ENCODE assay signal across 9 cellular contexts in genomic region chr2:44940612-44941464, GRCh38. TPM values are rescaled to one million over a fixed set of nuclear protein-coding genes. Genes with fewer than 3 reads are reported as not detected.
DNase-seq lines count a peak whose midpoint lies in the region; ATAC-seq and TF ChIP-seq lines count a peak whose summit lies in the region.
"Had no signal": no experiment of that assay in that cellular context is flagged by ENCODE, and none has a peak within 500 bp of the region (broad histone marks: within the 10 kb centered on the region; RNA-seq: fewer than 3 reads in every experiment).

No MANE protein-coding gene starts in this region.

- H3K9me2 ChIP-seq in hepatocyte (replicated peaks; ENCODE audit: insufficient read depth): no peaks in the 10 kb centered on the region

- H3K4me3 Mint-ChIP-seq in activated T-cell treated with anti-CD3 and anti-CD28 coated beads, Interleukin-2, amount 50 U/mL, for 24 hours: peak overlapping the region; percentile 67
- peak overlapping the region; percentile 74 for H3K4me3 Mint-ChIP-seq in stimulated activated memory B cell treated with anti-CD40 and anti-IgM and Interleukin-4, amounts not matched to agents 10 μg/mL and 1 μg/mL and 100 μg/mL, for 72 hours

- H3K4me1 Mint-ChIP-seq in activated T-cell treated with anti-CD3 and anti-CD28 coated beads, Interleukin-2, amount 50 U/mL, for 24 hours (ENCODE audit: low read depth): peaks cover 57% of the 10 kb centered on the region
- peaks cover 62% of the 10 kb centered on the region for H3K4me1 Mint-ChIP-seq in stimulated activated memory B cell treated with anti-CD40 and anti-IgM and Interleukin-4, amounts not matched to agents 10 μg/mL and 1 μg/mL and 100 μg/mL, for 72 hours

- ATAC-seq in stimulated activated memory B cell treated with anti-CD40 and anti-IgM and Interleukin-4, amounts not matched to agents 10 μg/mL and 1 μg/mL and 100 μg/mL, for 72 hours: no peak
- ATAC-seq in HG03457 (IDR thresholded peaks at IDR 0.05; ENCODE audit: unreplicated experiment): no peak

- H3K9me3 Mint-ChIP-seq in activated T-cell treated with anti-CD3 and anti-CD28 coated beads, Interleukin-2, amount 50 U/mL, for 24 hours: no peaks in the 10 kb centered on the region
- peaks cover 3% of the 10 kb centered on the region for H3K9me3 Mint-ChIP-seq in stimulated activated memory B cell treated with anti-CD40 and anti-IgM and Interleukin-4, amounts not matched to agents 10 μg/mL and 1 μg/mL and 100 μg/mL, for 72 hours

- H2AFZ ChIP-seq in hepatocyte: no peak overlapping the region

- H3K4me1 ChIP-seq in SJCRH30 (no peaks in the 10 kb centered on the region; the same call in 1 of the 2 replicates), hepatocyte (ENCODE audit: insufficient read depth) (peaks cover 15% of the 10 kb centered on the region)

- no peaks in the 10 kb centered on the region for H4K20me1 ChIP-seq in hepatocyte (ENCODE audit: insufficient read depth, poor library complexity, severe bottlenecking)

- H3K27ac Mint-ChIP-seq in activated T-cell treated with anti-CD3 and anti-CD28 coated beads, Interleukin-2, amount 50 U/mL, for 24 hours: no peak overlapping the region
- H3K27ac Mint-ChIP-seq in stimulated activated memory B cell treated with anti-CD40 and anti-IgM and Interleukin-4, amounts not matched to agents 10 μg/mL and 1 μg/mL and 100 μg/mL, for 72 hours: no peak overlapping the region

- H3K36me3 Mint-ChIP-seq in activated T-cell treated with anti-CD3 and anti-CD28 coated beads, Interleukin-2, amount 50 U/mL, for 24 hours (ENCODE audit: low read depth): no peaks in the 10 kb centered on the region
- H3K36me3 Mint-ChIP-seq in stimulated activated memory B cell treated with anti-CD40 and anti-IgM and Interleukin-4, amounts not matched to agents 10 μg/mL and 1 μg/mL and 100 μg/mL, for 72 hours: no peaks in the 10 kb centered on the region

- peaks cover 88% of the 10 kb centered on the region for H3K27me3 Mint-ChIP-seq in activated T-cell treated with anti-CD3 and anti-CD28 coated beads, Interleukin-2, amount 50 U/mL, for 24 hours
- peaks cover 95% of the 10 kb centered on the region for H3K27me3 Mint-ChIP-seq in stimulated activated memory B cell treated with anti-CD40 and anti-IgM and Interleukin-4, amounts not matched to agents 10 μg/mL and 1 μg/mL and 100 μg/mL, for 72 hours

- H3K27ac ChIP-seq in SJCRH30 (no peak overlapping the region), hepatocyte (no peak overlapping the region)

- H3K9me3 ChIP-seq in SJCRH30 (replicated peaks): no peaks in the 10 kb centered on the region
- no peaks in the 10 kb centered on the region for H3K9me3 ChIP-seq in hepatocyte (ENCODE audit: low read depth)

- 5% methylated on average over 27 of the region's 27 CpGs for WGBS in hepatocyte (ENCODE audit: low lambda C conversion rate, missing lambda C conversion rate)

- H3K36me3 ChIP-seq in SJCRH30 (no peaks in the 10 kb centered on the region), hepatocyte (replicated peaks; ENCODE audit: insufficient read depth, low read depth) (no peaks in the 10 kb centered on the region)

- H3K27me3 ChIP-seq in SJCRH30 (no peaks in the 10 kb centered on the region), hepatocyte (peaks cover 98% of the 10 kb centered on the region)

- H3K79me2 ChIP-seq in hepatocyte: no peaks in the 10 kb centered on the region

- no peak for TF ChIP-seq CTCF in hepatocyte (IDR thresholded peaks at IDR 0.05; ENCODE audit: poor library complexity)

- no peak for DNase-seq in activated T-cell treated with anti-CD3 and anti-CD28 coated beads, Interleukin-2, amount 50 U/mL, for 24 hours
- no peak for DNase-seq in activated T-cell treated with anti-CD3 and anti-CD28 coated beads, Interleukin-2, amount 50 U/mL, for 48 hours
- DNase-seq in SJCRH30 (no peak), hepatocyte (ENCODE audit: low spot score) (no peak), GM19238 (ENCODE audit: insufficient read length, low spot score) (no peak), mesenteric fat pad (ENCODE audit: low spot score) (no peak)
- DNase-seq: NCI-H1436 had no signal

- H3K4me3 ChIP-seq in SJCRH30: peak overlapping the region; percentile 45; the same call in 1 of the 2 replicates
- no peak overlapping the region for H3K4me3 ChIP-seq in hepatocyte

- peak overlapping the region; percentile 77 for H3K4me2 ChIP-seq in hepatocyte

RNA-seq across cellular contexts. Expression of gene SIX3, which starts 0.7 kb away (rescaled TPM):
- total RNA-seq in SJCRH30 (2014; rRNA removed; shearing (Covaris generic)): 1.8 and 2.0 TPM in 2 replicates
- not detected in 2 replicates for total RNA-seq in hepatocyte
- polyA plus RNA-seq in hepatocyte: not detected in 2 replicates
- total RNA-seq in mesenteric fat pad: not detected
